11 cellular contexts compared by ENCODE assay signal in the genomic region with DNA sequence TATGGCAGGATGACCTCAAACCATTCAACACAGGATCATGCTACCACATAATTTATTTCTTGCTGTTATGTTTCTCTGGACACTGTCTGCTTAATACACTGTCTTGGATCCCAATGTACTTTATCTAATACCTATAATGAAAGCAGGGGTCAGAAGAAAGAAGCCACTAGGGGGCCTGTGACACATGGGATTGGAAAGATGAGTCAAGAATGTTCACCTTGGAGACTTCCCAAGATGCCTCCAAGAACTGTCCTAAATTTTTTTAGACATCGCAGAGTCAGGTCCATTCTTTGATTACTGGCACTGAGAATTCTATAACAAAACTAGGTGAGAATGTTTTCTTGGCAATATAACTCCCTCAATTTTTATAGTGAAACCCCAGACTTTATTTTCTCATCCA.
DNase-seq lines count a peak whose midpoint lies in the region; ATAC-seq and TF ChIP-seq lines count a peak whose summit lies in the region.
"Had no signal": no experiment of that assay in that cellular context is flagged by ENCODE, and none has a peak within 500 bp of the region (broad histone marks: within the 10 kb centered on the region; RNA-seq: fewer than 3 reads in every experiment).

No MANE protein-coding gene starts in this region.

- peaks cover 0 to 1% (median 0%) of the 10 kb centered on the region in 6 donors for H3K9me3 Mint-ChIP-seq in immature natural killer cell
- H3K9me3 Mint-ChIP-seq: activated T-helper 2 cell treated with anti-CD3 and anti-CD28 coated beads, Interferon-gamma antibody, Interleukin-2, Interleukin-4, amounts not matched to agents 10 μg/mL and 5 μg/mL and 100 μg/mL, durations not matched to agents 14 hours and 24 hours and 36 hours; stimulated activated memory B cell treated with anti-CD40 and anti-IgM and Interleukin-4, amounts not matched to agents 10 μg/mL and 1 μg/mL and 100 μg/mL, for 72 hours had no signal

- peaks cover 1 to 5% (median 2%) of the 10 kb centered on the region in 3 donors for H3K27me3 Mint-ChIP-seq in immature natural killer cell (ENCODE audit: low read depth in 3 of 3)

- no peak overlapping the region for H3K4me3 Mint-ChIP-seq in immature natural killer cell
- H3K4me3 Mint-ChIP-seq: stimulated activated memory B cell treated with anti-CD40 and anti-IgM and Interleukin-4, amounts not matched to agents 10 μg/mL and 1 μg/mL and 100 μg/mL, for 72 hours had no signal

- TF ChIP-seq CTCF in GM12873 (IDR thresholded peaks at IDR 0.05; ENCODE audit: insufficient read depth, low read depth, low read length, missing control alignments): peak; percentile 62
- peak; percentile 22 for TF ChIP-seq CTCF in kidney epithelial cell (IDR thresholded peaks at IDR 0.05; ENCODE audit: insufficient read depth, low read length, poor library complexity, severe bottlenecking)

- no peaks in the 10 kb centered on the region for H3K4me1 Mint-ChIP-seq in immature natural killer cell
- H3K4me1 Mint-ChIP-seq: stimulated activated memory B cell treated with anti-CD40 and anti-IgM and Interleukin-4, amounts not matched to agents 10 μg/mL and 1 μg/mL and 100 μg/mL, for 72 hours had no signal

- H3K27me3 ChIP-seq in kidney epithelial cell (ENCODE audit: control insufficient read depth, insufficient read depth, low read length): no peaks in the 10 kb centered on the region

- H3K4me3 ChIP-seq in kidney epithelial cell (ENCODE audit: low read depth, low read length): no peak overlapping the region
- H3K4me3 ChIP-seq: K562 had no signal

- no peak overlapping the region for H3K27ac Mint-ChIP-seq in immature natural killer cell
- H3K27ac Mint-ChIP-seq: activated T-helper 2 cell treated with anti-CD3 and anti-CD28 coated beads, Interferon-gamma antibody, Interleukin-2, Interleukin-4, amounts not matched to agents 10 μg/mL and 5 μg/mL and 100 μg/mL, durations not matched to agents 14 hours and 24 hours and 36 hours; stimulated activated memory B cell treated with anti-CD40 and anti-IgM and Interleukin-4, amounts not matched to agents 10 μg/mL and 1 μg/mL and 100 μg/mL, for 72 hours had no signal

- H3K36me3 Mint-ChIP-seq in immature natural killer cell: no peaks in the 10 kb centered on the region
- H3K36me3 Mint-ChIP-seq: stimulated activated memory B cell treated with anti-CD40 and anti-IgM and Interleukin-4, amounts not matched to agents 10 μg/mL and 1 μg/mL and 100 μg/mL, for 72 hours had no signal

- H3K36me3 ChIP-seq in kidney epithelial cell (ENCODE audit: control insufficient read depth, insufficient read depth, low read length): no peaks in the 10 kb centered on the region

- no peak for ATAC-seq in GM21737 (IDR thresholded peaks at IDR 0.05; ENCODE audit: unreplicated experiment)
- ATAC-seq: K562; sciatic nerve; stimulated activated memory B cell treated with anti-CD40 and anti-IgM and Interleukin-4, amounts not matched to agents 10 μg/mL and 1 μg/mL and 100 μg/mL, for 72 hours had no signal

- DNase-seq in COLO829 (ENCODE audit: low spot score) (peak; percentile 5), NCI-H748 treated with DMSO at 0.1 percent for 48 hours (lab: John Stamatoyannopoulos, UW) (peak; percentile 15), kidney epithelial cell (ENCODE audit: low read depth) (no peak), NCI-H1417 treated with DMSO at 0.1 percent for 48 hours (lab: John Stamatoyannopoulos, UW) (no peak), immature natural killer cell (no peak)

Comparison
In these comparisons a context has a peak if more than half of its experiments do, and no peak if none do; other contexts are left out.
1. DNase-seq: peak in COLO829 (single experiment) and NCI-H748 treated with DMSO at 0.1 percent for 48 hours (single experiment); none in kidney epithelial cell (single experiment), NCI-H1417 treated with DMSO at 0.1 percent for 48 hours (single experiment) and immature natural killer cell (0 of 3).